In the genomic region with DNA sequence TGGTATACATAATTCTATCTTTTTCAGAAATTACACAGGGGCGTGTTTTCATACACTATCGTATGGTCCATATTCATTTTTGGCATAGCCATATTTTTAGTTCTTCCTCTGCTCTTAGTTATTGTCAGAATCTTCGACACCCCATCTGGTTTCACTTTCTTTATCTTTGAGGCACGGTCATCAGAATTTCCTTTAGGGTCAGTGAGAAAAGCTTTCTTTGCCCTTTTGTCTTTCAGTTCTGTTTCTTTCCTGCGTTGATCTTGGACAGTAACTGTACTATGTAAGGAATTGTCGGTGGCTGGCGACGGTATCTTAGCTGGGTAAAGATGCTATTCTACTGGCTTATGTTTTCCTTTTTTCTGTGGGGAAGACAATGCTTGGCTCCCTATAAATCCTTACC, we compare ENCODE assay signal across 9 cellular contexts. TPM values are rescaled to one million over a fixed set of nuclear protein-coding genes. Genes with fewer than 3 reads are reported as not detected.
DNase-seq lines count a peak whose midpoint lies in the region; ATAC-seq and TF ChIP-seq lines count a peak whose summit lies in the region.
"Had no signal": no experiment of that assay in that cellular context is flagged by ENCODE, and none has a peak within 500 bp of the region (broad histone marks: within the 10 kb centered on the region; RNA-seq: fewer than 3 reads in every experiment).

No MANE protein-coding gene starts in this region.

- TF ChIP-seq CTCF in neutrophil (IDR thresholded peaks at IDR 0.05): no peak

- no peaks in the 10 kb centered on the region for H3K9me3 ChIP-seq in neutrophil

- CTCF ChIA-PET in activated CD8-positive, alpha-beta T cell treated with anti-CD3 and anti-CD28 coated beads, Interleukin-2, amount 10 ng/mL, durations not matched to agents 7 days and 5 days (lab: Charles Lee): no interaction called here

- H3K4me3 Mint-ChIP-seq in activated CD8-positive, alpha-beta T cell treated with anti-CD3 and anti-CD28 coated beads, Interleukin-2, amount 10 ng/mL, durations not matched to agents 7 days and 5 days: peak overlapping the region; percentile 69

- H3K4me1 ChIP-seq in neutrophil (ENCODE audit: control insufficient read depth in 1 of 2, insufficient read depth in 1 of 2, low read depth in 1 of 2, low read length in 1 of 2): peaks cover 23% of the 10 kb centered on the region in 2 experiments

- peak overlapping the region; percentile 44 to 54 for H3K4me3 ChIP-seq in neutrophil (ENCODE audit: low read depth in 1 of 2, low read length in 1 of 2)

- no peaks in the 10 kb centered on the region for H3K36me3 Mint-ChIP-seq in activated CD8-positive, alpha-beta T cell treated with anti-CD3 and anti-CD28 coated beads, Interleukin-2, amount 10 ng/mL, durations not matched to agents 7 days and 5 days (ENCODE audit: low read depth)

- ATAC-seq in activated CD8-positive, alpha-beta T cell treated with anti-CD3 and anti-CD28 coated beads, Interleukin-2, amount 10 ng/mL, durations not matched to agents 7 days and 5 days: peak; percentile 53

- H3K9me3 Mint-ChIP-seq in activated CD8-positive, alpha-beta T cell treated with anti-CD3 and anti-CD28 coated beads, Interleukin-2, amount 10 ng/mL, durations not matched to agents 7 days and 5 days (ENCODE audit: insufficient read depth): no peaks in the 10 kb centered on the region

- DNase-seq in Daoy (ENCODE audit: low read depth): peak; percentile 34
- DNase-seq in M059J (ENCODE audit: low read depth): peak; percentile 6
- DNase-seq in activated CD8-positive, alpha-beta T cell treated with anti-CD3 and anti-CD28 coated beads, Interleukin-2, amount 10 ng/mL, durations not matched to agents 7 days and 5 days: no peak
- no peak for DNase-seq in stimulated activated CD8-positive, alpha-beta memory T cell treated with anti-CD3 and anti-CD28 coated beads, Interleukin-4, amount 100 ng/mL, for 48 hours
- no peak for DNase-seq in HuH-7.5 (ENCODE audit: low spot score)
- DNase-seq in NCI-H1436 treated with DMSO at 0.1 percent for 48 hours (lab: John Stamatoyannopoulos, UW): no peak
- DNase-seq: stimulated activated naive CD4-positive, alpha-beta T cell had no signal

- H3K36me3 ChIP-seq in neutrophil: no peaks in the 10 kb centered on the region

- H3K27ac ChIP-seq in neutrophil: peak overlapping the region; percentile 64

- peak overlapping the region; percentile 9 for H3K27ac Mint-ChIP-seq in activated CD8-positive, alpha-beta T cell treated with anti-CD3 and anti-CD28 coated beads, Interleukin-2, amount 10 ng/mL, durations not matched to agents 7 days and 5 days

- POLR2A ChIA-PET in activated CD8-positive, alpha-beta T cell treated with anti-CD3 and anti-CD28 coated beads, Interleukin-2, amount 10 ng/mL, durations not matched to agents 7 days and 5 days (lab: Charles Lee): no interaction called here

- H3K4me1 Mint-ChIP-seq in activated CD8-positive, alpha-beta T cell treated with anti-CD3 and anti-CD28 coated beads, Interleukin-2, amount 10 ng/mL, durations not matched to agents 7 days and 5 days (ENCODE audit: low read depth): peaks cover 16% of the 10 kb centered on the region

- peaks cover 11% of the 10 kb centered on the region for H3K27me3 ChIP-seq in neutrophil

- H3K27me3 Mint-ChIP-seq in activated CD8-positive, alpha-beta T cell treated with anti-CD3 and anti-CD28 coated beads, Interleukin-2, amount 10 ng/mL, durations not matched to agents 7 days and 5 days (ENCODE audit: low read depth): peaks cover 36% of the 10 kb centered on the region

RNA-seq across cellular contexts. Expression of gene KIR2DL4, which starts 10.6 kb away (rescaled TPM):
- total RNA-seq in Daoy (2014; rRNA removed; shearing (Covaris generic)): not detected in 2 replicates
- not detected in 2 replicates for total RNA-seq in M059J (2014; rRNA removed; shearing (Covaris generic))
- not detected for total RNA-seq in activated CD8-positive, alpha-beta T cell treated with anti-CD3 and anti-CD28 coated beads, Interleukin-2, amount 10 ng/mL, durations not matched to agents 7 days and 5 days
- total RNA-seq: epithelial cell of proximal tubule had no signal

RNA-seq across cellular contexts. Expression of gene KIR2DL1, which starts 23.2 kb away (rescaled TPM):
- not detected in 2 replicates for total RNA-seq in Daoy (2014; rRNA removed; shearing (Covaris generic))
- total RNA-seq in M059J (2014; rRNA removed; shearing (Covaris generic)): not detected in 2 replicates
- not detected for total RNA-seq in activated CD8-positive, alpha-beta T cell treated with anti-CD3 and anti-CD28 coated beads, Interleukin-2, amount 10 ng/mL, durations not matched to agents 7 days and 5 days
- total RNA-seq: epithelial cell of proximal tubule had no signal

RNA-seq across cellular contexts. Expression of gene KIR3DL1, which starts 23.5 kb away (rescaled TPM):
- not detected in 2 replicates for total RNA-seq in Daoy (2014; rRNA removed; shearing (Covaris generic))
- total RNA-seq in M059J (2014; rRNA removed; shearing (Covaris generic)): not detected in 2 replicates
- under 1 TPM in 1 of 2 experiments, not detected in 1; 0.29 TPM for total RNA-seq in activated CD8-positive, alpha-beta T cell treated with anti-CD3 and anti-CD28 coated beads, Interleukin-2, amount 10 ng/mL, durations not matched to agents 7 days and 5 days
- total RNA-seq: epithelial cell of proximal tubule had no signal

RNA-seq across cellular contexts. Expression of gene KIR2DS4, which starts 39.7 kb away (rescaled TPM):
- not detected in 2 replicates for total RNA-seq in Daoy (2014; rRNA removed; shearing (Covaris generic))
- not detected in 2 replicates for total RNA-seq in M059J (2014; rRNA removed; shearing (Covaris generic))
- under 1 TPM in 1 of 2 experiments, not detected in 1; 0.18 TPM for total RNA-seq in activated CD8-positive, alpha-beta T cell treated with anti-CD3 and anti-CD28 coated beads, Interleukin-2, amount 10 ng/mL, durations not matched to agents 7 days and 5 days
- total RNA-seq: epithelial cell of proximal tubule had no signal

RNA-seq across cellular contexts. Expression of gene KIR2DL3, which starts 54.5 kb away (rescaled TPM):
- not detected in 2 replicates for total RNA-seq in Daoy (2014; rRNA removed; shearing (Covaris generic))
- not detected in 2 replicates for total RNA-seq in M059J (2014; rRNA removed; shearing (Covaris generic))
- total RNA-seq in activated CD8-positive, alpha-beta T cell treated with anti-CD3 and anti-CD28 coated beads, Interleukin-2, amount 10 ng/mL, durations not matched to agents 7 days and 5 days: under 1 TPM; 0.21 to 0.24 TPM
- total RNA-seq: epithelial cell of proximal tubule had no signal

Comparison
In these comparisons a context has a peak if more than half of its experiments do, and no peak if none do; other contexts are left out.
1. DNase-seq: peak in Daoy (single experiment) and M059J (single experiment); none in activated CD8-positive, alpha-beta T cell treated with anti-CD3 and anti-CD28 coated beads, Interleukin-2, amount 10 ng/mL, durations not matched to agents 7 days and 5 days (single experiment), stimulated activated CD8-positive, alpha-beta memory T cell treated with anti-CD3 and anti-CD28 coated beads, Interleukin-4, amount 100 ng/mL, for 48 hours (single experiment), HuH-7.5 (single experiment) and NCI-H1436 treated with DMSO at 0.1 percent for 48 hours (single experiment).